ENCODE assay signal across 1 cellular context in genomic region chr11:116432301-116432700, GRCh38.
TF ChIP-seq lines count a peak whose summit lies in the region.

No MANE protein-coding gene starts in this region.

TF ChIP-seq in HepG2, 621 proteins besides CTCF, POLR2A, EP300 and RAD21 (continued from another document):
- TF ChIP-seq ZNF362 (CRISPR knock-in tag; IDR thresholded peaks at IDR 0.05; ENCODE audit: borderline replicate concordance): no peak
